In genomic region chr6:157984165-157984564, GRCh38 we compare ENCODE assay signal across 1 cellular context.
TF ChIP-seq lines count a peak whose summit lies in the region.

No MANE protein-coding gene starts in this region.

TF ChIP-seq in HepG2, 621 proteins besides CTCF, POLR2A, EP300 and RAD21:
- TF ChIP-seq HNRNPL (IDR thresholded peaks at IDR 0.05; ENCODE audit: low read depth, low read length) (no peak), ZNF790 (CRISPR knock-in tag; IDR thresholded peaks at IDR 0.05; ENCODE audit: borderline replicate concordance) (0 out of 2 replicates have a peak, but pooled peaks have one; percentile 2), ETV6 (CRISPR knock-in tag; conservative IDR thresholded peaks at IDR 0.05) (no peak), ZSCAN9 (CRISPR knock-in tag; IDR thresholded peaks at IDR 0.05; ENCODE audit: borderline replicate concordance) (no peak), CREB1 (IDR thresholded peaks at IDR 0.05) (no peak), CREB1 (CRISPR knock-in tag; IDR thresholded peaks at IDR 0.05) (no peak), ZFP91 (CRISPR knock-in tag; IDR thresholded peaks at IDR 0.05; ENCODE audit: borderline replicate concordance) (no peak), ZNF430 (CRISPR knock-in tag; IDR thresholded peaks at IDR 0.05) (no peak), ZNF350 (CRISPR knock-in tag; IDR thresholded peaks at IDR 0.05; ENCODE audit: borderline replicate concordance, low read depth) (no peak), PHF8 (CRISPR knock-in tag; IDR thresholded peaks at IDR 0.05) (no peak), FOXC1 (CRISPR knock-in tag; IDR thresholded peaks at IDR 0.05; ENCODE audit: borderline replicate concordance) (no peak), BATF2 (CRISPR knock-in tag; IDR thresholded peaks at IDR 0.05) (no peak), SAP130 (CRISPR knock-in tag; IDR thresholded peaks at IDR 0.05; ENCODE audit: low read depth) (0 out of 2 replicates have a peak, but pooled peaks have one; percentile 1), ZNF562 (CRISPR knock-in tag; IDR thresholded peaks at IDR 0.05; ENCODE audit: borderline replicate concordance) (no peak), ZNF263 (CRISPR knock-in tag; IDR thresholded peaks at IDR 0.05) (no peak), NFYC (CRISPR knock-in tag; IDR thresholded peaks at IDR 0.05) (no peak), TEF (CRISPR knock-in tag; IDR thresholded peaks at IDR 0.05) (no peak), GRHL1 (CRISPR knock-in tag; conservative IDR thresholded peaks at IDR 0.05) (no peak)
- TF ChIP-seq, protein P1, sequence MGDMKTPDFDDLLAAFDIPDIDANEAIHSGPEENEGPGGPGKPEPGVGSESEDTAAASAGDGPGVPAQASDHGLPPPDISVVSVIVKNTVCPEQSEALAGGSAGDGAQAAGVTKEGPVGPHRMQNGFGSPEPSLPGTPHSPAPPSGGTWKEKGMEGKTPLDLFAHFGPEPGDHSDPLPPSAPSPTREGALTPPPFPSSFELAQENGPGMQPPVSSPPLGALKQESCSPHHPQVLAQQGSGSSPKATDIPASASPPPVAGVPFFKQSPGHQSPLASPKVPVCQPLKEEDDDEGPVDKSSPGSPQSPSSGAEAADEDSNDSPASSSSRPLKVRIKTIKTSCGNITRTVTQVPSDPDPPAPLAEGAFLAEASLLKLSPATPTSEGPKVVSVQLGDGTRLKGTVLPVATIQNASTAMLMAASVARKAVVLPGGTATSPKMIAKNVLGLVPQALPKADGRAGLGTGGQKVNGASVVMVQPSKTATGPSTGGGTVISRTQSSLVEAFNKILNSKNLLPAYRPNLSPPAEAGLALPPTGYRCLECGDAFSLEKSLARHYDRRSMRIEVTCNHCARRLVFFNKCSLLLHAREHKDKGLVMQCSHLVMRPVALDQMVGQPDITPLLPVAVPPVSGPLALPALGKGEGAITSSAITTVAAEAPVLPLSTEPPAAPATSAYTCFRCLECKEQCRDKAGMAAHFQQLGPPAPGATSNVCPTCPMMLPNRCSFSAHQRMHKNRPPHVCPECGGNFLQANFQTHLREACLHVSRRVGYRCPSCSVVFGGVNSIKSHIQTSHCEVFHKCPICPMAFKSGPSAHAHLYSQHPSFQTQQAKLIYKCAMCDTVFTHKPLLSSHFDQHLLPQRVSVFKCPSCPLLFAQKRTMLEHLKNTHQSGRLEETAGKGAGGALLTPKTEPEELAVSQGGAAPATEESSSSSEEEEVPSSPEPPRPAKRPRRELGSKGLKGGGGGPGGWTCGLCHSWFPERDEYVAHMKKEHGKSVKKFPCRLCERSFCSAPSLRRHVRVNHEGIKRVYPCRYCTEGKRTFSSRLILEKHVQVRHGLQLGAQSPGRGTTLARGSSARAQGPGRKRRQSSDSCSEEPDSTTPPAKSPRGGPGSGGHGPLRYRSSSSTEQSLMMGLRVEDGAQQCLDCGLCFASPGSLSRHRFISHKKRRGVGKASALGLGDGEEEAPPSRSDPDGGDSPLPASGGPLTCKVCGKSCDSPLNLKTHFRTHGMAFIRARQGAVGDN (CRISPR knock-in tag; IDR thresholded peaks at IDR 0.05): peak; percentile 44; the same call in 1 of the 2 replicates
